7 cellular contexts compared by ENCODE assay signal in genomic region chr2:54672587-54673456, GRCh38. TPM values are rescaled to one million over a fixed set of nuclear protein-coding genes. Genes with fewer than 3 reads are reported as not detected.
A peak's percentile ranks its signal among the peaks of the same experiment; 100 is the strongest.
DNase-seq lines count a peak whose midpoint lies in the region; ATAC-seq and TF ChIP-seq lines count a peak whose summit lies in the region.

No MANE protein-coding gene starts in this region.

- peak overlapping the region in 2 of 10 donors; percentile 41 to 55 for H3K4me3 Mint-ChIP-seq in naive thymus-derived CD4-positive, alpha-beta T cell

- no peaks in the 10 kb centered on the region for H3K9me3 ChIP-seq in colonic mucosa
- H3K9me3 ChIP-seq in naive thymus-derived CD4-positive, alpha-beta T cell (ENCODE audit: control insufficient read depth in 2 of 3, low read length in 3 of 3) = no peaks in the 10 kb centered on the region

- no peaks in the 10 kb centered on the region for H3K27me3 ChIP-seq in colonic mucosa
- H3K27me3 ChIP-seq in naive thymus-derived CD4-positive, alpha-beta T cell (ENCODE audit: control insufficient read depth in 2 of 2, insufficient read depth in 2 of 2, low read length in 2 of 2) = no peaks in the 10 kb centered on the region

- CTCF ChIA-PET in naive thymus-derived CD4-positive, alpha-beta T cell (lab: Charles Lee) = interaction anchor here (0.9 kb wide), 1 partner anchor 541 kb away, joined by 3 read pairs; no protein-coding TSS in a partner anchor

- peak overlapping the region; percentile 14 for H3K4me3 ChIP-seq in colonic mucosa
- H3K4me3 ChIP-seq in naive thymus-derived CD4-positive, alpha-beta T cell (ENCODE audit: low read length) = no peak overlapping the region

- H3K27me3 Mint-ChIP-seq in naive thymus-derived CD4-positive, alpha-beta T cell = peaks cover 0 to 36% (median 3%) of the 10 kb centered on the region in 5 donors

- TF ChIP-seq CTCF in colonic mucosa (IDR thresholded peaks at IDR 0.05) = no peak

- peak overlapping the region; percentile 87 for H3K27ac ChIP-seq in colonic mucosa
- H3K27ac ChIP-seq in naive thymus-derived CD4-positive, alpha-beta T cell (ENCODE audit: low read depth, low read length) = no peak overlapping the region

- peaks cover 0 to 34% (median 19%) of the 10 kb centered on the region in 5 donors for H3K36me3 Mint-ChIP-seq in naive thymus-derived CD4-positive, alpha-beta T cell

- peaks cover 9% of the 10 kb centered on the region for H3K36me3 ChIP-seq in colonic mucosa
- peaks cover 6 to 27% (median 13%) of the 10 kb centered on the region in 3 experiments for H3K36me3 ChIP-seq in naive thymus-derived CD4-positive, alpha-beta T cell (ENCODE audit: control insufficient read depth in 2 of 3, insufficient read depth in 3 of 3, low read length in 3 of 3)

- DNase-seq in colonic mucosa = no peak
- no peak for DNase-seq in naive thymus-derived CD4-positive, alpha-beta T cell
- no peak for DNase-seq in EL
- no peak for DNase-seq in activated gamma-delta T cell (lab: John Stamatoyannopoulos, UW)
- DNase-seq in NCI-H1436 treated with DMSO at 0.1 percent for 48 hours (lab: John Stamatoyannopoulos, UW) = no peak

- no peaks in the 10 kb centered on the region for H3K9me3 Mint-ChIP-seq in naive thymus-derived CD4-positive, alpha-beta T cell

- peak overlapping the region in 6 of 9 donors; percentile 7 to 82 (median 60) for H3K27ac Mint-ChIP-seq in naive thymus-derived CD4-positive, alpha-beta T cell

- ATAC-seq in GM21360 (IDR thresholded peaks at IDR 0.05; ENCODE audit: unreplicated experiment) = peak; percentile 71
- peak; percentile 69 for ATAC-seq in HG03432 (IDR thresholded peaks at IDR 0.05; ENCODE audit: unreplicated experiment)
- peak; percentile 63 for ATAC-seq in naive thymus-derived CD4-positive, alpha-beta T cell

- H3K9ac ChIP-seq in colonic mucosa (ENCODE audit: low read depth in 2 of 2, low read length in 2 of 2) = peak overlapping the region; percentile 35 to 68

- POLR2A ChIA-PET in naive thymus-derived CD4-positive, alpha-beta T cell (lab: Charles Lee) = interaction anchor here (0.5 to 0.7 kb wide), 2 partner anchors 83 to 96 kb away, joined by 3 to 4 read pairs; no protein-coding TSS in a partner anchor

- peaks cover 14 to 32% (median 20%) of the 10 kb centered on the region in 7 donors for H3K4me1 Mint-ChIP-seq in naive thymus-derived CD4-positive, alpha-beta T cell

- H3K4me1 ChIP-seq in colonic mucosa = no peaks in the 10 kb centered on the region
- no peaks in the 10 kb centered on the region for H3K4me1 ChIP-seq in naive thymus-derived CD4-positive, alpha-beta T cell (ENCODE audit: control insufficient read depth in 2 of 2, insufficient read depth in 2 of 2, low read length in 2 of 2)

- intact Hi-C loops in colonic mucosa (cut with DNase I) = no loop called here
- intact Hi-C loops in naive thymus-derived CD4-positive, alpha-beta T cell (cut with micrococcal nuclease) = no loop called here

RNA-seq across cellular contexts. Expression of gene EML6, which starts 50.6 kb away (rescaled TPM):
- total RNA-seq in colonic mucosa = 1 to 10 TPM; 2.1 to 2.5 TPM
- total RNA-seq in naive thymus-derived CD4-positive, alpha-beta T cell = 1 to 10 TPM in 3 of 5 experiments, under 1 TPM in 2; 0.32 to 2.5 (median 1.5) TPM
- not detected for polyA plus RNA-seq in naive thymus-derived CD4-positive, alpha-beta T cell
